Comparison of ENCODE assay signal across 9 cellular contexts in the genomic region with DNA sequence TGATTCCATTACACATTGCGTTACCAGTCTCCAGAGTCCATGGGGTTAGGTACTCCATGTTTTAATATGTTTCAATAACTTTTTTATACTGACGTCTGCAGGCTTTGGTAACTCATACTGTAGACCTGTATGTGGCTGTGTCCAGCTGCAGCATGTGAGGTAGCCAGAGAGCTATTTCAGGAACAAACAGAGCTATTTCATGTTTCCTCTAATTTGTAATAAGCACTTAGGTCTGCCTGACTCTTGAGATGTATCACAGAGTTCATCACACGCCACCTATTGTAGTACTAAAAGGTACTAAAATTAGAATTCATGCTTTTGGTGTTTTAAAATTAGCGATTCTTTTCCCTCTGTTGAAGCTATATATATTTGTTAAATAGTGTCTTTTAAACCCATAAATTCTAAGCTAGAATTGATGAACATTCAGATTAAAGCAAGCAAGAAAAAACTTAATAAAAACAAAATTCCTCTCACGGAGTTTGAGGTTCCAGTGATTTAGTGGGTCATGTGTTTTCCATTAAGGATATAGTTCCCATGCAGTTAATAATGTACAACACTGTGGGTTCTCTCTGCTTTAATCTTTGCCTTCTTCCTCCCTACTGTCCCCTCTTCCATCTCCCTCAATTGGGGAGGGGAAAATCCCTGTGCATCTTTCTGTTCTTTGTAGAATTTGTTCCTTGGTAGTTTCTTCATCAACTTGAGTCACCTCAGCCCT. TPM values are rescaled to one million over a fixed set of nuclear protein-coding genes. Genes with fewer than 3 reads are reported as not detected.
DNase-seq lines count a peak whose midpoint lies in the region; ATAC-seq and TF ChIP-seq lines count a peak whose summit lies in the region.
"Had no signal": no experiment of that assay in that cellular context is flagged by ENCODE, and none has a peak within 500 bp of the region (broad histone marks: within the 10 kb centered on the region; RNA-seq: fewer than 3 reads in every experiment).

No MANE protein-coding gene starts in this region.

- H3K4me3 ChIP-seq in right atrium auricular region: no peak overlapping the region

- peak overlapping the region; percentile 76 for H3K27ac Mint-ChIP-seq in stimulated activated naive B cell treated with anti-CD40 and anti-IgM and Interleukin-4, amounts not matched to agents 10 μg/mL and 1 μg/mL and 100 μg/mL, for 72 hours

- H3K4me1 ChIP-seq in right atrium auricular region: peaks cover 0 to 77% of the 10 kb centered on the region in 2 donors

- TF ChIP-seq CTCF in right atrium auricular region (IDR thresholded peaks at IDR 0.05): no peak

- peak overlapping the region; percentile 47 to 57 for H3K27ac ChIP-seq in right atrium auricular region

- H3K4me3 Mint-ChIP-seq in stimulated activated naive B cell treated with anti-CD40 and anti-IgM and Interleukin-4, amounts not matched to agents 10 μg/mL and 1 μg/mL and 100 μg/mL, for 72 hours: peak overlapping the region in 1 of 2 donors; percentile 18

- DNase-seq in RPMI8226 (peak; percentile 67), right atrium auricular region (ENCODE audit: low spot score) (no peak), KG1 (lab: John Stamatoyannopoulos, UW) (no peak), activated gamma-delta T cell treated with Interleukin-2 at 50 U/mL for 16 hours (no peak), hippocampal formation (lab: John Stamatoyannopoulos, UW) (no peak)
- DNase-seq in stimulated activated naive B cell treated with anti-CD40 and anti-IgM and Interleukin-4, amounts not matched to agents 10 μg/mL and 1 μg/mL and 100 μg/mL, for 72 hours: no peak
- DNase-seq in activated CD4-positive, alpha-beta T cell treated with anti-CD3 and anti-CD28 coated beads, Interleukin-2, amount 50 U/mL, for 1 hour: no peak
- DNase-seq: activated effector memory CD4-positive, alpha-beta T cell treated with Interleukin-2 at 50 U/mL for 16 hours had no signal

- peaks cover 28 to 57% of the 10 kb centered on the region in 2 donors for H3K4me1 Mint-ChIP-seq in stimulated activated naive B cell treated with anti-CD40 and anti-IgM and Interleukin-4, amounts not matched to agents 10 μg/mL and 1 μg/mL and 100 μg/mL, for 72 hours

- H3K27me3 Mint-ChIP-seq in stimulated activated naive B cell treated with anti-CD40 and anti-IgM and Interleukin-4, amounts not matched to agents 10 μg/mL and 1 μg/mL and 100 μg/mL, for 72 hours: no peaks in the 10 kb centered on the region

- no peaks in the 10 kb centered on the region for H3K36me3 ChIP-seq in right atrium auricular region

- H3K36me3 Mint-ChIP-seq in stimulated activated naive B cell treated with anti-CD40 and anti-IgM and Interleukin-4, amounts not matched to agents 10 μg/mL and 1 μg/mL and 100 μg/mL, for 72 hours: peaks cover 0 to 4% of the 10 kb centered on the region in 2 donors

- H3K27me3 ChIP-seq in right atrium auricular region: no peaks in the 10 kb centered on the region

- peak; percentile 40 for ATAC-seq in GM21786 (IDR thresholded peaks at IDR 0.05; ENCODE audit: unreplicated experiment)
- ATAC-seq in stimulated activated naive B cell treated with anti-CD40 and anti-IgM and Interleukin-4, amounts not matched to agents 10 μg/mL and 1 μg/mL and 100 μg/mL, for 72 hours (replicated peaks): peak; percentile 36

- no peaks in the 10 kb centered on the region for H3K9me3 ChIP-seq in right atrium auricular region

- H3K9me3 Mint-ChIP-seq in stimulated activated naive B cell treated with anti-CD40 and anti-IgM and Interleukin-4, amounts not matched to agents 10 μg/mL and 1 μg/mL and 100 μg/mL, for 72 hours: no peaks in the 10 kb centered on the region

RNA-seq across cellular contexts. Expression of gene FOXO3, which starts 37.0 kb away (rescaled TPM):
- total RNA-seq in right atrium auricular region: 10 to 100 TPM; 54.5 to 60.9 TPM
